In genomic region chrX:19410259-19410658, GRCh38 we compare ENCODE assay signal across 38 cellular contexts.
"Had no signal": no experiment of that assay in that cellular context is flagged by ENCODE, and none has a peak within 500 bp of the region (broad histone marks: within the 10 kb centered on the region; RNA-seq: fewer than 3 reads in every experiment).

No MANE protein-coding gene starts in this region.

- DNase-seq: activated CD4-positive, alpha-beta T cell treated with anti-CD3 and anti-CD28 coated beads for 1 hour; activated CD4-positive, alpha-beta T cell treated with anti-CD3 and anti-CD28 coated beads, Interleukin-2, amount 10 ng/mL, durations not matched to agents 24 days and 14 days; activated CD4-positive, alpha-beta T cell treated with anti-CD3 and anti-CD28 coated beads, Interleukin-2, amount 50 U/mL, for 4 hours; activated CD4-positive, CD25-positive, alpha-beta regulatory T cell; activated CD8-positive, alpha-beta T cell treated with anti-CD3 and anti-CD28 coated beads for 36 hours; activated effector memory CD4-positive, alpha-beta T cell treated with anti-CD3 and anti-CD28 coated beads, Interleukin-2, amount 50 U/mL, for 16 hours; activated naive CD4-positive, alpha-beta T cell; activated naive CD4-positive, alpha-beta T cell treated with anti-CD3 and anti-CD28 coated beads, Interleukin-2, amount 50 U/mL, for 16 hours; activated naive CD8-positive, alpha-beta T cell treated with anti-CD3 and anti-CD28 coated beads for 36 hours; activated T-cell treated with anti-CD3 and anti-CD28 coated beads, Interleukin-2, amount 50 U/mL, for 1 hour; activated T-cell treated with anti-CD3 and anti-CD28 coated beads, Interleukin-2, amount 50 U/mL, for 72 hours; amniotic stem cell; aorta; brain microvascular endothelial cell; Kasumi-1; MG63; NCI-H1048; NCI-H1105 treated with DMSO at 0.1 percent for 48 hours; NCI-H1436; NCI-H1694; NCI-H1930; NCI-H2081 treated with DMSO at 0.1 percent for 48 hours; NCI-H510A; NCI-H526; NCI-H748 treated with DMSO at 0.1 percent for 48 hours; NK-92 treated with Interleukin-12 subunit alpha and Interleukin-12 subunit beta, amount 100 ng/mL, for 24 hours; PC-3; Peyer's patch; RPMI8226; SHP77 treated with DMSO at 0.1 percent for 48 hours; SW 1271; T-helper 1 cell; T-helper 2 cell; T-helper 9 cell had no signal

- ATAC-seq: activated CD8-positive, alpha-beta T cell treated with anti-CD3 and anti-CD28 coated beads for 36 hours; activated T-cell treated with anti-CD3 and anti-CD28 coated beads, Interleukin-2, amount 50 U/mL, for 72 hours; activated T-helper 17 cell treated with anti-CD3 and anti-CD28 coated beads, Interleukin-2, amount 50 U/mL, for 72 hours; PC-3 had no signal

- H3K27ac ChIP-seq: brain microvascular endothelial cell, cardiac muscle cell, Peyer's patch, SJSA1, VCaP had no signal

- H3K9me3 ChIP-seq: MG63, Peyer's patch, SJSA1 had no signal

- H3K27me3 ChIP-seq: brain microvascular endothelial cell, cardiac muscle cell, MG63, Peyer's patch, SJSA1 had no signal

- H3K4me1 Mint-ChIP-seq: activated CD4-positive, alpha-beta T cell treated with anti-CD3 and anti-CD28 coated beads, Interleukin-2, amount 10 ng/mL, durations not matched to agents 24 days and 14 days; activated naive CD8-positive, alpha-beta T cell treated with anti-CD3 and anti-CD28 coated beads for 36 hours; activated T-helper 17 cell treated with anti-CD3 and anti-CD28 coated beads, Interleukin-2, amount 50 U/mL, for 72 hours had no signal

- H3K36me3 ChIP-seq: brain microvascular endothelial cell, cardiac muscle cell, MG63, Peyer's patch, SJSA1 had no signal

- H3K9me3 Mint-ChIP-seq: activated CD4-positive, alpha-beta T cell treated with anti-CD3 and anti-CD28 coated beads, Interleukin-2, amount 10 ng/mL, durations not matched to agents 24 days and 14 days; activated CD8-positive, alpha-beta T cell treated with anti-CD3 and anti-CD28 coated beads for 36 hours; activated naive CD8-positive, alpha-beta T cell treated with anti-CD3 and anti-CD28 coated beads for 36 hours; activated T-helper 17 cell treated with anti-CD3 and anti-CD28 coated beads, Interleukin-2, amount 50 U/mL, for 72 hours had no signal

- H3K4me3 Mint-ChIP-seq: activated CD4-positive, alpha-beta T cell treated with anti-CD3 and anti-CD28 coated beads, Interleukin-2, amount 10 ng/mL, durations not matched to agents 24 days and 14 days; activated CD8-positive, alpha-beta T cell treated with anti-CD3 and anti-CD28 coated beads for 36 hours; activated naive CD8-positive, alpha-beta T cell treated with anti-CD3 and anti-CD28 coated beads for 36 hours; activated T-cell treated with anti-CD3 and anti-CD28 coated beads, Interleukin-2, amount 50 U/mL, for 72 hours; activated T-helper 17 cell treated with anti-CD3 and anti-CD28 coated beads, Interleukin-2, amount 50 U/mL, for 72 hours had no signal

- H3K36me3 Mint-ChIP-seq: activated naive CD8-positive, alpha-beta T cell treated with anti-CD3 and anti-CD28 coated beads for 36 hours had no signal

- H3K27me3 Mint-ChIP-seq: activated CD4-positive, alpha-beta T cell treated with anti-CD3 and anti-CD28 coated beads, Interleukin-2, amount 10 ng/mL, durations not matched to agents 24 days and 14 days; activated naive CD8-positive, alpha-beta T cell treated with anti-CD3 and anti-CD28 coated beads for 36 hours had no signal

- H3K27ac Mint-ChIP-seq: activated CD4-positive, alpha-beta T cell treated with anti-CD3 and anti-CD28 coated beads, Interleukin-2, amount 10 ng/mL, durations not matched to agents 24 days and 14 days; activated CD8-positive, alpha-beta T cell treated with anti-CD3 and anti-CD28 coated beads for 36 hours; activated naive CD8-positive, alpha-beta T cell treated with anti-CD3 and anti-CD28 coated beads for 36 hours; activated T-cell treated with anti-CD3 and anti-CD28 coated beads, Interleukin-2, amount 50 U/mL, for 72 hours; activated T-helper 17 cell treated with anti-CD3 and anti-CD28 coated beads, Interleukin-2, amount 50 U/mL, for 72 hours had no signal

- H3K4me3 ChIP-seq: cardiac muscle cell, MG63, Peyer's patch, SJSA1 had no signal

- H3K4me1 ChIP-seq: Peyer's patch, SJSA1 had no signal
